In the genomic region with DNA sequence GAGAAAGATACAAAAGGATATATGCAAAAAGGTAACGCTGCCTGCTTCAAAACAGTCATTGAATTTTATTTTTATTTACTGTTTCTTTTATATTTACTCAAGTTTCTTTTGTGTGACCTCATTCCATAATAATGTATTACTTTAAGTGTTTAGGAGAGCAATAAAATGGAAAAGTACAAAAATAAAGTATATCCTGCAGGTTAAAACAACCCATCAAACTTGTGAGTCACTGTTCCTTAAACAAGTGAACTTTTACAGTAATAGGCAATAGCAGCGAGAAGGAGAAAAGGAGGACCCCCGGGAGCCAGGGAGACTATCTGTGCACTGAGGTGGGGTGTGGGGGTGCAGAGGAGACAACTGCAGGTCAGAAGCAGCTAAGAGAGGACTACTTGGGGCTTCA, we compare ENCODE assay signal across 21 cellular contexts.
A peak's percentile ranks its signal among the peaks of the same experiment; 100 is the strongest.
DNase-seq lines count a peak whose midpoint lies in the region; ATAC-seq, FAIRE-seq and TF ChIP-seq lines count a peak whose summit lies in the region.
"Had no signal": no experiment of that assay in that cellular context is flagged by ENCODE, and none has a peak within 500 bp of the region (broad histone marks: within the 10 kb centered on the region; RNA-seq: fewer than 3 reads in every experiment).

No MANE protein-coding gene starts in this region.

- H3K27me3 ChIP-seq in mammary epithelial cell (ENCODE audit: insufficient read depth, low read length) (no peaks in the 10 kb centered on the region), breast epithelium (no peaks in the 10 kb centered on the region), K562 (ENCODE audit: control insufficient read depth in 2 of 2, insufficient read depth in 2 of 2, low read length in 2 of 2) (no peaks in the 10 kb centered on the region), osteoblast (ENCODE audit: insufficient read depth, low read length) (no peaks in the 10 kb centered on the region)
- H3K27me3 ChIP-seq: BLaER1 had no signal

- H2AFZ ChIP-seq in mammary epithelial cell (ENCODE audit: low read depth, low read length) (peak overlapping the region; percentile 29), K562 (ENCODE audit: low read depth, low read length) (peak overlapping the region; percentile 37), osteoblast (ENCODE audit: low read length) (no peak overlapping the region)

- TF ChIP-seq CTCF in mammary epithelial cell (conservative IDR thresholded peaks at IDR 0.05 in 1 of 2, IDR thresholded peaks at IDR 0.05 in 1 of 2; ENCODE audit: extremely low read depth in 1 of 2, insufficient read depth in 1 of 2, low read depth in 1 of 2, low read length in 2 of 2): no peak
- TF ChIP-seq CTCF in breast epithelium (IDR thresholded peaks at IDR 0.05): no peak
- no peak for TF ChIP-seq CTCF in K562 (IDR thresholded peaks at IDR 0.05 in 2 of 3, conservative IDR thresholded peaks at IDR 0.05 in 1 of 3; ENCODE audit: insufficient read depth in 2 of 3, low read depth in 1 of 3, low read length in 3 of 3)
- TF ChIP-seq CTCF in osteoblast (IDR thresholded peaks at IDR 0.05; ENCODE audit: extremely low read depth, low read depth, low read length): no peak
- TF ChIP-seq CTCF in lower leg skin (IDR thresholded peaks at IDR 0.05): no peak

- H3K9me3 ChIP-seq in mammary epithelial cell (replicated peaks; ENCODE audit: insufficient read depth, low read length): no peaks in the 10 kb centered on the region
- peaks cover 0 to 9% of the 10 kb centered on the region in 2 donors for H3K9me3 ChIP-seq in breast epithelium
- H3K9me3 ChIP-seq in K562 (replicated peaks; ENCODE audit: control insufficient read depth, insufficient read depth, low read depth, low read length): no peaks in the 10 kb centered on the region
- no peaks in the 10 kb centered on the region for H3K9me3 ChIP-seq in osteoblast (ENCODE audit: low read depth, low read length)
- H3K9me3 ChIP-seq: Caco-2, HAP-1 had no signal

- no TSS peak for BruUV-seq in mammary epithelial cell (replicated peaks; lab: Mats Ljungman, UMichigan)
- no TSS peak for BruUV-seq in K562 (replicated peaks; lab: Mats Ljungman, UMichigan)

- no peak for ATAC-seq in K562
- ATAC-seq: CD8-positive, alpha-beta T cell had no signal

- H3K36me3 ChIP-seq in mammary epithelial cell (ENCODE audit: insufficient read depth, low read length) (no peaks in the 10 kb centered on the region), breast epithelium (no peaks in the 10 kb centered on the region), K562 (ENCODE audit: control insufficient read depth, insufficient read depth, low read length) (no peaks in the 10 kb centered on the region), osteoblast (ENCODE audit: insufficient read depth, low read length) (no peaks in the 10 kb centered on the region)
- H3K36me3 ChIP-seq: BLaER1, HAP-1 had no signal

- TF ChIP-seq POLR2A in breast epithelium (IDR thresholded peaks at IDR 0.05) (no peak), K562 (conservative IDR thresholded peaks at IDR 0.05) (no peak), lower leg skin (IDR thresholded peaks at IDR 0.05) (no peak)

- TF ChIP-seq EP300 in K562 (IDR thresholded peaks at IDR 0.05; ENCODE audit: low read length): no peak

- H4K20me1 ChIP-seq in mammary epithelial cell (ENCODE audit: insufficient read depth, low read length) (no peaks in the 10 kb centered on the region), K562 (replicated peaks; ENCODE audit: control insufficient read depth, insufficient read depth, low read length) (no peaks in the 10 kb centered on the region), osteoblast (ENCODE audit: insufficient read depth, low read length) (no peaks in the 10 kb centered on the region)
- H4K20me1 ChIP-seq: BLaER1 had no signal

- H3K9ac ChIP-seq in mammary epithelial cell (ENCODE audit: insufficient read depth, low read length) (no peak overlapping the region), K562 (ENCODE audit: insufficient read depth in 1 of 2, low read depth in 2 of 2, low read length in 2 of 2) (no peak overlapping the region)
- H3K9ac ChIP-seq: BLaER1 had no signal

- in situ Hi-C loops in mammary epithelial cell (cut with MboI; ENCODE audit: low sequenced_read_pairs in 2 of 2) (no loop called here), K562 (cut with MboI) (no loop called here)

- CTCF ChIA-PET in mammary epithelial cell (lab: Charles Lee; ENCODE audit: low non-redundant PET) (no interaction called here), K562 (lab: Yijun Ruan, JAX; ENCODE audit: low intra/inter-chr PET ratio) (no interaction called here)

- H3K4me2 ChIP-seq in mammary epithelial cell (ENCODE audit: insufficient read depth, low read depth, low read length): peak overlapping the region; percentile 40
- no peak overlapping the region for H3K4me2 ChIP-seq in K562 (ENCODE audit: insufficient read depth, low read length)
- peak overlapping the region; percentile 38 for H3K4me2 ChIP-seq in osteoblast (ENCODE audit: insufficient read depth, low read length)
- H3K4me2 ChIP-seq: BLaER1 had no signal

- H3K4me1 ChIP-seq in mammary epithelial cell (ENCODE audit: insufficient read depth, low read length) (peaks cover 38% of the 10 kb centered on the region), breast epithelium (no peaks in the 10 kb centered on the region), K562 (replicated peaks in 1 of 2; ENCODE audit: control insufficient read depth in 2 of 2, insufficient read depth in 2 of 2, low read length in 2 of 2) (peaks cover 18 to 40% of the 10 kb centered on the region in 2 experiments), osteoblast (ENCODE audit: insufficient read depth, low read length) (peaks cover 4% of the 10 kb centered on the region)
- H3K4me1 ChIP-seq: Caco-2, HAP-1 had no signal

- dilution Hi-C loops in mammary epithelial cell (cut with HindIII; ENCODE audit: low sequenced_read_pairs): no loop called here

- WGBS in mammary epithelial cell (ENCODE audit: low coverage, missing lambda C conversion rate): 33% methylated on average over 3 of the region's 3 CpGs
- WGBS in K562 (ENCODE audit: insufficient coverage, low coverage, missing lambda C conversion rate): 36% methylated on average over 3 of the region's 3 CpGs
- 56% methylated on average over 3 of the region's 3 CpGs for WGBS in lower leg skin, 2 donors

- no peak for TF ChIP-seq RAD21 in K562 (CRISPR knock-in tag; conservative IDR thresholded peaks at IDR 0.05 in 1 of 2, IDR thresholded peaks at IDR 0.05 in 1 of 2)

- H3K79me2 ChIP-seq in mammary epithelial cell (ENCODE audit: insufficient read depth, low read length) (no peaks in the 10 kb centered on the region), K562 (ENCODE audit: control insufficient read depth, insufficient read depth, low read length) (no peaks in the 10 kb centered on the region), osteoblast (ENCODE audit: insufficient read depth, low read length) (no peaks in the 10 kb centered on the region)

- intact Hi-C loops in mammary epithelial cell (cut with micrococcal nuclease): no loop called here
- intact Hi-C loops in breast epithelium (cut with DNase I; ENCODE audit: low total_unique reads): no loop called here
- intact Hi-C loops in K562 (cut with micrococcal nuclease): no loop called here
- intact Hi-C loops in lower leg skin (cut with DNase I; ENCODE audit: low total_unique reads): no loop called here

- H3K27ac ChIP-seq in mammary epithelial cell (ENCODE audit: insufficient read depth, low read depth, low read length): no peak overlapping the region
- H3K27ac ChIP-seq in breast epithelium: no peak overlapping the region
- H3K27ac ChIP-seq in K562 (ENCODE audit: extremely low read depth, low read depth, low read length): no peak overlapping the region
- H3K27ac ChIP-seq in osteoblast (ENCODE audit: low read depth, low read length): no peak overlapping the region
- H3K27ac ChIP-seq: 22Rv1, BLaER1, C4-2B had no signal

- no peak for FAIRE-seq in K562 (lab: Jason Lieb, UNC)
- FAIRE-seq: A204.1, GM12891, GM18507, H54 had no signal

- POLR2A ChIA-PET in K562 (lab: Yijun Ruan, JAX): interaction anchor here (0.6 to 1.2 kb wide), 2 partner anchors 8 to 52 kb away, joined by 3 to 4 read pairs; no protein-coding TSS in a partner anchor

- DNase-seq in mammary epithelial cell: no peak
- no peak for DNase-seq in breast epithelium (ENCODE audit: low spot score in 2 of 2)
- no peak for DNase-seq in K562 (ENCODE audit: extremely low read depth in 1 of 4, low spot score in 3 of 4)
- DNase-seq in osteoblast (ENCODE audit: insufficient read length, low spot score, missing footprints): no peak
- DNase-seq in middle frontal gyrus (ENCODE audit: extremely low spot score, low spot score): no peak
- no peak for DNase-seq in GDM1 (lab: John Stamatoyannopoulos, UW)
- no peak for DNase-seq in lower leg skin (ENCODE audit: low spot score in 2 of 2)
- DNase-seq: Caco-2; CD4-positive, CD25-positive, alpha-beta regulatory T cell; CD8-positive, alpha-beta T cell; DMS153; GF-D8; GOT3 had no signal

- H3K4me3 ChIP-seq in mammary epithelial cell (replicated peaks in 1 of 3; ENCODE audit: insufficient read depth in 1 of 3, low read depth in 2 of 3, low read length in 3 of 3): no peak overlapping the region
- no peak overlapping the region for H3K4me3 ChIP-seq in breast epithelium
- no peak overlapping the region for H3K4me3 ChIP-seq in K562
- H3K4me3 ChIP-seq in osteoblast (ENCODE audit: insufficient read depth, low read length): no peak overlapping the region
- H3K4me3 ChIP-seq in lower leg skin (ENCODE audit: low read depth, poor library complexity, severe bottlenecking): no peak overlapping the region
- H3K4me3 ChIP-seq: BLaER1, HAP-1 had no signal

- H3K9me1 ChIP-seq in K562 (ENCODE audit: control insufficient read depth, insufficient read depth, low read length): no peaks in the 10 kb centered on the region

TF ChIP-seq in K562, 482 proteins besides CTCF, POLR2A, EP300 and RAD21 (continues in another document):
- TF ChIP-seq MCM5 (IDR thresholded peaks at IDR 0.05; ENCODE audit: low read depth) (no peak), GTF2E2 (tag; IDR thresholded peaks at IDR 0.05) (no peak), ZFX (CRISPR knock-in tag; IDR thresholded peaks at IDR 0.05) (no peak)
- TF ChIP-seq, protein P1, sequence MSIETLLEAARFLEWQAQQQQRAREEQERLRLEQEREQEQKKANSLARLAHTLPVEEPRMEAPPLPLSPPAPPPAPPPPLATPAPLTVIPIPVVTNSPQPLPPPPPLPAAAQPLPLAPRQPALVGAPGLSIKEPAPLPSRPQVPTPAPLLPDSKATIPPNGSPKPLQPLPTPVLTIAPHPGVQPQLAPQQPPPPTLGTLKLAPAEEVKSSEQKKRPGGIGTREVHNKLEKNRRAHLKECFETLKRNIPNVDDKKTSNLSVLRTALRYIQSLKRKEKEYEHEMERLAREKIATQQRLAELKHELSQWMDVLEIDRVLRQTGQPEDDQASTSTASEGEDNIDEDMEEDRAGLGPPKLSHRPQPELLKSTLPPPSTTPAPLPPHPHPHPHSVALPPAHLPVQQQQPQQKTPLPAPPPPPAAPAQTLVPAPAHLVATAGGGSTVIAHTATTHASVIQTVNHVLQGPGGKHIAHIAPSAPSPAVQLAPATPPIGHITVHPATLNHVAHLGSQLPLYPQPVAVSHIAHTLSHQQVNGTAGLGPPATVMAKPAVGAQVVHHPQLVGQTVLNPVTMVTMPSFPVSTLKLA (conservative IDR thresholded peaks at IDR 0.05): no peak
